In the genomic region with DNA sequence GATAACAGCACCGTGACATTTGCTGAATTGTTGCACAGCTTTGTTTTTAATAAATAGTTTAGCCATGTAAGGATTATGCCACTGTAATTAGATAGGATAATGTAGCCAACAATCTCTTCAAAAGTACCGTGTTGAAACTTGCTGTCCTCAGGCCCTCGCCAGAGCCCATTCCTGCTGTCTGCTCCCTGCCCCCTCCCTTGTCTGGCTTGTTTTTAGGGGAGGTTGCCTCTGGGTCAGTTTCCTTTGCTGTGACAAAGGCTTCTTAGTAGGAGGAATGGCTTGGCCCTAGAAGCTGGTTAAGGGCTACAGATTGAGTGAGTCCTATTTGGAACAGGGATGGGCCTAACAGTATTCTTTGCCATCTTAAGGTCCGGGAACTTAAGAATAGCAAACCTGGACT, we compare ENCODE assay signal across 23 cellular contexts.
DNase-seq lines count a peak whose midpoint lies in the region; ATAC-seq and TF ChIP-seq lines count a peak whose summit lies in the region.
"Had no signal": no experiment of that assay in that cellular context is flagged by ENCODE, and none has a peak within 500 bp of the region (broad histone marks: within the 10 kb centered on the region; RNA-seq: fewer than 3 reads in every experiment).

No MANE protein-coding gene starts in this region.

- ATAC-seq in left lobe of liver, result peak; percentile 23
- no peak for ATAC-seq in T-helper 17 cell
- no peak for ATAC-seq in CD8-positive, alpha-beta T cell
- ATAC-seq: HCT116; naive thymus-derived CD8-positive, alpha-beta T cell; SK-N-SH treated with all-trans-retinoic acid at 6 μM for 48 hours; stimulated activated memory B cell treated with anti-CD40 and anti-IgM and Interleukin-4, amounts not matched to agents 10 μg/mL and 1 μg/mL and 100 μg/mL, for 72 hours had no signal

- TF ChIP-seq POLR2A in vagina (IDR thresholded peaks at IDR 0.05), result no peak

- H3K9me3 ChIP-seq in vagina, result no peaks in the 10 kb centered on the region
- H3K9me3 ChIP-seq in T-helper 17 cell (ENCODE audit: control insufficient read depth, low read length, poor library complexity, severe bottlenecking), result no peaks in the 10 kb centered on the region
- H3K9me3 ChIP-seq in CD8-positive, alpha-beta T cell (ENCODE audit: low read length), result no peaks in the 10 kb centered on the region
- H3K9me3 ChIP-seq: ascending aorta, esophagus squamous epithelium, tibial artery had no signal

- no peak overlapping the region for H3K4me3 ChIP-seq in vagina
- H3K4me3 ChIP-seq in CD8-positive, alpha-beta T cell (ENCODE audit: low read depth, low read length), result no peak overlapping the region
- H3K4me3 ChIP-seq: ascending aorta, esophagus squamous epithelium, tibial artery had no signal

- intact Hi-C loops in vagina (cut with DNase I), result no loop called here
- intact Hi-C loops in CD8-positive, alpha-beta T cell (cut with DNase I, micrococcal nuclease), result no loop called here

- H3K27me3 Mint-ChIP-seq in T-helper 17 cell, result peaks cover 10% of the 10 kb centered on the region
- peaks cover 6% of the 10 kb centered on the region for H3K27me3 Mint-ChIP-seq in CD8-positive, alpha-beta T cell (ENCODE audit: low read depth)
- H3K27me3 Mint-ChIP-seq: stimulated activated memory B cell treated with anti-CD40 and anti-IgM and Interleukin-4, amounts not matched to agents 10 μg/mL and 1 μg/mL and 100 μg/mL, for 72 hours had no signal

- H3K4me3 Mint-ChIP-seq in T-helper 17 cell, result no peak overlapping the region
- H3K4me3 Mint-ChIP-seq in CD8-positive, alpha-beta T cell, result no peak overlapping the region
- H3K4me3 Mint-ChIP-seq: activated CD4-positive, alpha-beta memory T cell treated with anti-CD3 and anti-CD28 coated beads, Interleukin-2, amount 10 ng/mL, durations not matched to agents 7 days and 5 days; activated naive CD4-positive, alpha-beta T cell treated with anti-CD3 and anti-CD28 coated beads, Interleukin-2, amount 10 ng/mL, durations not matched to agents 7 days and 5 days; immature natural killer cell; naive thymus-derived CD8-positive, alpha-beta T cell; stimulated activated memory B cell treated with anti-CD40 and anti-IgM and Interleukin-4, amounts not matched to agents 10 μg/mL and 1 μg/mL and 100 μg/mL, for 72 hours had no signal

- CTCF ChIA-PET in CD8-positive, alpha-beta T cell (lab: Charles Lee), result no interaction called here

- peak; percentile 3 for DNase-seq in astrocyte of the hippocampus (ENCODE audit: low read depth, low spot score)
- DNase-seq in globus pallidus (ENCODE audit: low spot score), result peak; percentile 27
- DNase-seq in left lobe of liver (ENCODE audit: low spot score), result no peak
- DNase-seq in vagina (ENCODE audit: extremely low spot score in 2 of 2), result no peak
- DNase-seq in T-helper 17 cell, result no peak
- DNase-seq in superior temporal gyrus (ENCODE audit: extremely low spot score), result no peak
- no peak for DNase-seq in CD8-positive, alpha-beta T cell
- DNase-seq: activated CD4-positive, alpha-beta memory T cell treated with anti-CD3 and anti-CD28 coated beads, Interleukin-2, amount 10 ng/mL, durations not matched to agents 7 days and 5 days; activated CD4-positive, CD25-positive, alpha-beta regulatory T cell; activated naive CD4-positive, alpha-beta T cell treated with anti-CD3 and anti-CD28 coated beads, Interleukin-2, amount 10 ng/mL, durations not matched to agents 7 days and 5 days; effector CD8-positive, alpha-beta T cell; esophagus squamous epithelium; immature natural killer cell; KG1; naive thymus-derived CD8-positive, alpha-beta T cell; NCI-H2029; NCI-H446 treated with DMSO at 0.1 percent for 48 hours; stimulated activated CD4-positive, alpha-beta T cell treated with anti-CD3 and anti-CD28 coated beads, Interleukin-1b, Interleukin-23, amount 100 ng/mL, for 48 hours; tibial artery had no signal

- no peak overlapping the region for H3K27ac Mint-ChIP-seq in T-helper 17 cell
- H3K27ac Mint-ChIP-seq in CD8-positive, alpha-beta T cell, result no peak overlapping the region
- H3K27ac Mint-ChIP-seq: activated naive CD4-positive, alpha-beta T cell treated with anti-CD3 and anti-CD28 coated beads, Interleukin-2, amount 10 ng/mL, durations not matched to agents 7 days and 5 days; immature natural killer cell; naive thymus-derived CD8-positive, alpha-beta T cell; stimulated activated memory B cell treated with anti-CD40 and anti-IgM and Interleukin-4, amounts not matched to agents 10 μg/mL and 1 μg/mL and 100 μg/mL, for 72 hours had no signal

- H3K27me3 ChIP-seq in vagina, result no peaks in the 10 kb centered on the region
- no peaks in the 10 kb centered on the region for H3K27me3 ChIP-seq in CD8-positive, alpha-beta T cell (ENCODE audit: insufficient read depth, low read length)
- H3K27me3 ChIP-seq: ascending aorta, esophagus squamous epithelium, tibial artery had no signal

- no peaks in the 10 kb centered on the region for H3K36me3 ChIP-seq in vagina
- no peaks in the 10 kb centered on the region for H3K36me3 ChIP-seq in CD8-positive, alpha-beta T cell (ENCODE audit: insufficient read depth, low read length)
- H3K36me3 ChIP-seq: ascending aorta, esophagus squamous epithelium, tibial artery had no signal

- no peaks in the 10 kb centered on the region for H3K9me3 Mint-ChIP-seq in CD8-positive, alpha-beta T cell
- H3K9me3 Mint-ChIP-seq: activated naive CD4-positive, alpha-beta T cell treated with anti-CD3 and anti-CD28 coated beads, Interleukin-2, amount 10 ng/mL, durations not matched to agents 7 days and 5 days; immature natural killer cell; naive thymus-derived CD8-positive, alpha-beta T cell; stimulated activated memory B cell treated with anti-CD40 and anti-IgM and Interleukin-4, amounts not matched to agents 10 μg/mL and 1 μg/mL and 100 μg/mL, for 72 hours had no signal

- TF ChIP-seq CTCF in vagina (IDR thresholded peaks at IDR 0.05), result no peak
- TF ChIP-seq CTCF in CD8-positive, alpha-beta T cell (IDR thresholded peaks at IDR 0.05), result no peak

- POLR2A ChIA-PET in CD8-positive, alpha-beta T cell (lab: Charles Lee), result no interaction called here

- no peaks in the 10 kb centered on the region for H3K36me3 Mint-ChIP-seq in T-helper 17 cell (ENCODE audit: low read depth)
- H3K36me3 Mint-ChIP-seq in CD8-positive, alpha-beta T cell, result no peaks in the 10 kb centered on the region
- H3K36me3 Mint-ChIP-seq: activated naive CD4-positive, alpha-beta T cell treated with anti-CD3 and anti-CD28 coated beads, Interleukin-2, amount 10 ng/mL, durations not matched to agents 7 days and 5 days; naive thymus-derived CD8-positive, alpha-beta T cell; stimulated activated memory B cell treated with anti-CD40 and anti-IgM and Interleukin-4, amounts not matched to agents 10 μg/mL and 1 μg/mL and 100 μg/mL, for 72 hours had no signal

- peaks cover 4% of the 10 kb centered on the region for H3K4me1 Mint-ChIP-seq in T-helper 17 cell
- no peaks in the 10 kb centered on the region for H3K4me1 Mint-ChIP-seq in CD8-positive, alpha-beta T cell (ENCODE audit: low read depth)
- H3K4me1 Mint-ChIP-seq: immature natural killer cell; naive thymus-derived CD8-positive, alpha-beta T cell had no signal

- H3K4me1 ChIP-seq in vagina, result peaks cover 24% of the 10 kb centered on the region
- H3K4me1 ChIP-seq in CD8-positive, alpha-beta T cell (ENCODE audit: insufficient read depth, low read length), result no peaks in the 10 kb centered on the region
- H3K4me1 ChIP-seq: ascending aorta had no signal

- H3K27ac ChIP-seq in vagina, result peak overlapping the region; percentile 33
- no peak overlapping the region for H3K27ac ChIP-seq in CD8-positive, alpha-beta T cell (ENCODE audit: low read depth, low read length)
- H3K27ac ChIP-seq: ascending aorta, tibial artery had no signal

Comparison
In these comparisons a context has a peak if more than half of its experiments do, and no peak if none do; other contexts are left out.
1. DNase-seq: peak in astrocyte of the hippocampus (single experiment) and globus pallidus (single experiment); none in left lobe of liver (single experiment), vagina (0 of 2), T-helper 17 cell (0 of 3), superior temporal gyrus (single experiment) and CD8-positive, alpha-beta T cell (0 of 7).